ENCODE assay signal across 23 cellular contexts in the genomic region with DNA sequence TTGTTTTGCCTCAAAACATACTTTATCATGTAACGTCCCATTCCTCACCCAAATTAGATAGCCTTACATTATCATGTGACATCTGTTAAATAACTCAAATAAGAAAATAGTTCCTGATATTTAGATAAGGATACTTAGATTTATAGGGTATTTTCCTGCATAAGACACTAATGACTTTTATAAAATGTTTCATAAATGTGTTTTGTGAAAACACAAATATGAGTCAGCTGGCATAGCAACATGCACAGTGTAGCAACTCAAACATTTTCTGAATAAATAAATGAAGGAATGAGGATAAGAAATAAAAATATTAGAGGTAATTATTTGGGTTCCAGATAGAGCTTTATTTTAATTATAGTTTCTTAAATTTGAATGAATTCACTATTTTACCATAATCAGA.
DNase-seq lines count a peak whose midpoint lies in the region; ATAC-seq, FAIRE-seq and TF ChIP-seq lines count a peak whose summit lies in the region.
"Had no signal": no experiment of that assay in that cellular context is flagged by ENCODE, and none has a peak within 500 bp of the region (broad histone marks: within the 10 kb centered on the region; RNA-seq: fewer than 3 reads in every experiment).

No MANE protein-coding gene starts in this region.

- no peak overlapping the region for H3K27ac Mint-ChIP-seq in effector memory CD8-positive, alpha-beta T cell
- H3K27ac Mint-ChIP-seq: CD14-positive monocyte; CD8-positive, alpha-beta T cell had no signal

- H4K91ac ChIP-seq in mesenchymal stem cell (ENCODE audit: low read length), result no peak overlapping the region

- H3K27me3 ChIP-seq in GM23248 (replicated peaks; ENCODE audit: insufficient read depth) (no peaks in the 10 kb centered on the region), GM12878 (replicated peaks in 1 of 2; ENCODE audit: control insufficient read depth in 2 of 2, insufficient read depth in 2 of 2, low read length in 1 of 2) (no peaks in the 10 kb centered on the region; a peak in 1 of 4 replicates), mesenchymal stem cell (ENCODE audit: control insufficient read depth in 1 of 2, insufficient read depth in 1 of 2, low read length in 2 of 2) (no peaks in the 10 kb centered on the region)
- H3K27me3 ChIP-seq: BLaER1 had no signal

- RAD21 ChIA-PET in GM12878 (lab: Charles Lee; ENCODE audit: unreplicated experiment), result no interaction called here

- WGBS in GM23248 (ENCODE audit: low coverage in 1 of 2, low lambda C conversion rate in 2 of 2, missing lambda C conversion rate in 2 of 2), 2 experiments, result 63 to 90% methylated on average over 1 of the region's 1 CpG
- WGBS in GM12878 (ENCODE audit: insufficient coverage, insufficient replicate concordance, low lambda C conversion rate, missing lambda C conversion rate), result 0% methylated on average over 1 of the region's 1 CpG
- WGBS in mesenchymal stem cell, result no CpG with 5 or more reads among the region's 1 CpG

- H2BK12ac ChIP-seq in mesenchymal stem cell (ENCODE audit: low read length in 2 of 2), result no peak overlapping the region

- in situ Hi-C loops in GM23248 (cut with MboI) (no loop called here), GM12878 (cut with MboI) (no loop called here)

- no peak overlapping the region for H3K23ac ChIP-seq in mesenchymal stem cell (ENCODE audit: low read length in 2 of 2)

- no peak overlapping the region for H2BK5ac ChIP-seq in mesenchymal stem cell (ENCODE audit: low read depth, low read length, poor library complexity, severe bottlenecking)

- TF ChIP-seq POLR2A in GM12878 (IDR thresholded peaks at IDR 0.05; ENCODE audit: low read depth, low read length), result no peak

- H3K4ac ChIP-seq in mesenchymal stem cell (ENCODE audit: low read depth in 1 of 2, low read length in 2 of 2), result no peak overlapping the region

- H3K9me2 ChIP-seq in GM23248 (ENCODE audit: insufficient read depth), result no peaks in the 10 kb centered on the region

- no peak overlapping the region for H3K4me3 Mint-ChIP-seq in effector memory CD8-positive, alpha-beta T cell
- H3K4me3 Mint-ChIP-seq: CD14-positive monocyte; CD8-positive, alpha-beta T cell had no signal

- no peaks in the 10 kb centered on the region for H3K36me3 ChIP-seq in GM23248 (ENCODE audit: low read depth)
- H3K36me3 ChIP-seq in GM12878 (ENCODE audit: control insufficient read depth in 2 of 2, insufficient read depth in 2 of 2, low read length in 1 of 2), result no peaks in the 10 kb centered on the region
- H3K36me3 ChIP-seq in mesenchymal stem cell (ENCODE audit: control insufficient read depth in 1 of 2, insufficient read depth in 2 of 2, low read depth in 1 of 2, low read length in 2 of 2), result no peaks in the 10 kb centered on the region
- H3K36me3 ChIP-seq: BLaER1 had no signal

- peak; percentile 18 for DNase-seq in AG20443 (ENCODE audit: low spot score)
- peak; percentile 39 for DNase-seq in GM23248
- no peak for DNase-seq in GM12878 (ENCODE audit: low read depth, low spot score)
- DNase-seq in mesenchymal stem cell, result no peak
- no peak for DNase-seq in stimulated activated CD4-positive, alpha-beta T cell treated with anti-CD3 and anti-CD28 coated beads, Interleukin-15, amount 100 ng/mL, for 24 hours
- no peak for DNase-seq in NCI-H1694 (lab: John Stamatoyannopoulos, UW)
- no peak for DNase-seq in effector memory CD8-positive, alpha-beta T cell
- DNase-seq: ACHN; AML-193; CD8-positive, alpha-beta T cell; COR-L47; DMS 273 treated with DMSO at 0.1 percent for 48 hours; DMS53; DND-41; GOT3; H7 had no signal

- CTCF ChIA-PET in GM12878 (lab: Yijun Ruan, JAX), result interaction anchor here (0.8 to 1.4 kb wide), 4 partner anchors 14 to 672 kb away, joined by 3 to 4 read pairs (median 3); no protein-coding TSS in a partner anchor

- H4K8ac ChIP-seq in mesenchymal stem cell (ENCODE audit: low read length), result no peak overlapping the region

- no TSS peak for BruUV-seq in GM12878 (replicated peaks; lab: Mats Ljungman, UMichigan)

- FAIRE-seq in GM12878 (lab: Jason Lieb, UNC), result peak; percentile 23
- FAIRE-seq: G401.6 had no signal

- no peak for TF ChIP-seq CTCF in GM12878 (IDR thresholded peaks at IDR 0.05 in 2 of 3, conservative IDR thresholded peaks at IDR 0.05 in 1 of 3; ENCODE audit: control insufficient read depth in 2 of 3, extremely low read depth in 1 of 3, insufficient read depth in 1 of 3, low read depth in 3 of 3, low read length in 3 of 3)

- no peaks in the 10 kb centered on the region for H3K4me1 ChIP-seq in GM23248 (ENCODE audit: insufficient read depth)
- peaks cover 2% of the 10 kb centered on the region for H3K4me1 ChIP-seq in GM12878 (ENCODE audit: control insufficient read depth, insufficient read depth, low read length)
- H3K4me1 ChIP-seq in mesenchymal stem cell (ENCODE audit: control insufficient read depth, insufficient read depth, low read depth, low read length), result peaks cover under 1% of the 10 kb centered on the region

- no peak for TF ChIP-seq RAD21 in GM12878 (IDR thresholded peaks at IDR 0.05; ENCODE audit: insufficient read depth, low read depth, low read length)

- intact Hi-C loops in GM12878 (cut with micrococcal nuclease; ENCODE audit: unreplicated experiment), result no loop called here

- H2AFZ ChIP-seq in GM23248 (no peak overlapping the region), GM12878 (ENCODE audit: control insufficient read depth, low read depth, low read length) (no peak overlapping the region), mesenchymal stem cell (ENCODE audit: low read depth, low read length) (no peak overlapping the region)

- no peaks in the 10 kb centered on the region for H4K20me1 ChIP-seq in GM23248 (ENCODE audit: insufficient read depth)
- H4K20me1 ChIP-seq in GM12878 (ENCODE audit: control insufficient read depth, insufficient read depth), result no peaks in the 10 kb centered on the region
- H4K20me1 ChIP-seq: BLaER1 had no signal

- no peak overlapping the region for H3K18ac ChIP-seq in mesenchymal stem cell (ENCODE audit: low read depth in 1 of 2, low read length in 2 of 2)

- no peaks in the 10 kb centered on the region for H3K9me3 ChIP-seq in GM23248 (ENCODE audit: low read depth)
- H3K9me3 ChIP-seq in GM12878 (replicated peaks; ENCODE audit: control insufficient read depth, insufficient read depth, low read length), result no peaks in the 10 kb centered on the region
- no peaks in the 10 kb centered on the region for H3K9me3 ChIP-seq in mesenchymal stem cell (ENCODE audit: control insufficient read depth, low read length)
- H3K9me3 ChIP-seq: BLaER1 had no signal

- no peak overlapping the region for H2BK15ac ChIP-seq in mesenchymal stem cell (ENCODE audit: low read depth, poor library complexity, severe bottlenecking)

- ATAC-seq in GM12878, result no peak
- ATAC-seq in HG03196 (IDR thresholded peaks at IDR 0.05; ENCODE audit: unreplicated experiment), result no peak
- ATAC-seq in effector memory CD8-positive, alpha-beta T cell (replicated peaks), result no peak
- ATAC-seq: CD8-positive, alpha-beta T cell; HCT116 had no signal

- no peaks in the 10 kb centered on the region for H3K79me1 ChIP-seq in mesenchymal stem cell (replicated peaks; ENCODE audit: low read length, poor library complexity, severe bottlenecking)

- no peaks in the 10 kb centered on the region for H3K79me2 ChIP-seq in GM23248 (ENCODE audit: insufficient read depth)
- no peaks in the 10 kb centered on the region for H3K79me2 ChIP-seq in GM12878 (ENCODE audit: control insufficient read depth, insufficient read depth, low read length)

- no peak overlapping the region for H3K4me3 ChIP-seq in GM23248
- H3K4me3 ChIP-seq in GM12878, result no peak overlapping the region
- no peak overlapping the region for H3K4me3 ChIP-seq in mesenchymal stem cell (ENCODE audit: insufficient read depth in 1 of 2, low read depth in 1 of 2, low read length in 2 of 2)
- H3K4me3 ChIP-seq: BLaER1 had no signal

- no peaks in the 10 kb centered on the region for H3F3A ChIP-seq in GM23248 (ENCODE audit: insufficient read depth)

- no peaks in the 10 kb centered on the region for H3K27me3 Mint-ChIP-seq in effector memory CD8-positive, alpha-beta T cell

- H3K27ac ChIP-seq in GM23248 (no peak overlapping the region), GM12878 (ENCODE audit: control insufficient read depth, insufficient read depth) (no peak overlapping the region), mesenchymal stem cell (ENCODE audit: low read length, poor library complexity, severe bottlenecking) (no peak overlapping the region)
- H3K27ac ChIP-seq: BLaER1, HL-60, KMS-11 had no signal

- H3K4me2 ChIP-seq in GM23248 (ENCODE audit: unreplicated experiment) (no peak overlapping the region), GM12878 (ENCODE audit: control insufficient read depth, insufficient read depth) (no peak overlapping the region), mesenchymal stem cell (ENCODE audit: low read length, poor library complexity, severe bottlenecking) (no peak overlapping the region)
- H3K4me2 ChIP-seq: BLaER1, KMS-11 had no signal

- peaks cover 2 to 6% of the 10 kb centered on the region in 2 donors for H3K4me1 Mint-ChIP-seq in effector memory CD8-positive, alpha-beta T cell (ENCODE audit: low read depth in 2 of 2)

- H3K36me3 Mint-ChIP-seq in effector memory CD8-positive, alpha-beta T cell (ENCODE audit: insufficient read depth), result no peaks in the 10 kb centered on the region
- H3K36me3 Mint-ChIP-seq: CD14-positive monocyte; CD8-positive, alpha-beta T cell had no signal

- H3K9ac ChIP-seq in GM23248 (no peak overlapping the region), GM12878 (ENCODE audit: control insufficient read depth, insufficient read depth, low read length) (no peak overlapping the region), mesenchymal stem cell (ENCODE audit: low read length) (peak overlapping the region; percentile 65)
- H3K9ac ChIP-seq: BLaER1, KMS-11 had no signal

- peaks cover 0 to 2% of the 10 kb centered on the region in 2 donors for H3K9me3 Mint-ChIP-seq in effector memory CD8-positive, alpha-beta T cell
- H3K9me3 Mint-ChIP-seq: CD8-positive, alpha-beta T cell had no signal

- TF ChIP-seq EP300 in GM12878 (IDR thresholded peaks at IDR 0.05; ENCODE audit: borderline replicate concordance in 1 of 2, control insufficient read depth in 1 of 2, low read depth in 2 of 2, low read length in 2 of 2), result no peak

- no peak overlapping the region for H2BK120ac ChIP-seq in mesenchymal stem cell (ENCODE audit: low read depth, low read length)

- no peak overlapping the region for H3K14ac ChIP-seq in mesenchymal stem cell (ENCODE audit: low read length in 2 of 2)

- no peak overlapping the region for H2AK5ac ChIP-seq in mesenchymal stem cell (ENCODE audit: low read length, severe bottlenecking)

- SMC1A ChIA-PET in GM12878 (lab: Charles Lee; ENCODE audit: uncharacterized antibody, unreplicated experiment), result interaction anchor here (0.8 to 2.1 kb wide), 4 partner anchors 9 to 22 kb away, joined by 3 to 6 read pairs (median 4); no protein-coding TSS in a partner anchor

- POLR2A ChIA-PET in GM12878 (lab: Charles Lee), result no interaction called here

TF ChIP-seq in GM12878, 131 proteins besides CTCF, POLR2A, EP300 and RAD21:
- TF ChIP-seq BMI1 (IDR thresholded peaks at IDR 0.05; ENCODE audit: borderline replicate concordance) (no peak), HDAC2 (IDR thresholded peaks at IDR 0.05) (no peak)

Comparison
In these comparisons a context has a peak if more than half of its experiments do, and no peak if none do; other contexts are left out.
1. DNase-seq: peak in AG20443 (single experiment) and GM23248 (single experiment); none in GM12878 (single experiment), mesenchymal stem cell (single experiment), stimulated activated CD4-positive, alpha-beta T cell treated with anti-CD3 and anti-CD28 coated beads, Interleukin-15, amount 100 ng/mL, for 24 hours (single experiment), NCI-H1694 (single experiment) and effector memory CD8-positive, alpha-beta T cell (0 of 3).